9 cellular contexts compared by ENCODE assay signal in genomic region chr1:234911787-234912186, GRCh38.
DNase-seq lines count a peak whose midpoint lies in the region; ATAC-seq and TF ChIP-seq lines count a peak whose summit lies in the region.
"Had no signal": no experiment of that assay in that cellular context is flagged by ENCODE, and none has a peak within 500 bp of the region (broad histone marks: within the 10 kb centered on the region; RNA-seq: fewer than 3 reads in every experiment).

No MANE protein-coding gene starts in this region.

- H3K36me3 Mint-ChIP-seq in activated naive CD8-positive, alpha-beta T cell treated with anti-CD3 and anti-CD28 coated beads for 36 hours, result no peaks in the 10 kb centered on the region

- H3K9me3 Mint-ChIP-seq in activated naive CD8-positive, alpha-beta T cell treated with anti-CD3 and anti-CD28 coated beads for 36 hours, result no peaks in the 10 kb centered on the region

- H3K27me3 ChIP-seq in upper lobe of right lung, result no peaks in the 10 kb centered on the region

- intact Hi-C loops in upper lobe of right lung (cut with DNase I), result no loop called here

- peaks cover 21% of the 10 kb centered on the region for H3K4me1 Mint-ChIP-seq in activated naive CD8-positive, alpha-beta T cell treated with anti-CD3 and anti-CD28 coated beads for 36 hours

- no peak for TF ChIP-seq CTCF in upper lobe of right lung (IDR thresholded peaks at IDR 0.05)

- no peaks in the 10 kb centered on the region for H3K36me3 ChIP-seq in upper lobe of right lung

- H3K27ac ChIP-seq in upper lobe of right lung, result peak overlapping the region; percentile 66

- peaks cover 62% of the 10 kb centered on the region for H3K4me1 ChIP-seq in upper lobe of right lung

- ATAC-seq in upper lobe of right lung, result peak; percentile 43
- ATAC-seq in GM18861 (IDR thresholded peaks at IDR 0.05; ENCODE audit: unreplicated experiment), result no peak

- H3K9me3 ChIP-seq in upper lobe of right lung, result no peaks in the 10 kb centered on the region

- no peak overlapping the region for H3K4me3 Mint-ChIP-seq in activated naive CD8-positive, alpha-beta T cell treated with anti-CD3 and anti-CD28 coated beads for 36 hours

- H3K4me3 ChIP-seq in upper lobe of right lung, result no peak overlapping the region

- no peaks in the 10 kb centered on the region for H3K27me3 Mint-ChIP-seq in activated naive CD8-positive, alpha-beta T cell treated with anti-CD3 and anti-CD28 coated beads for 36 hours

- peak; percentile 50 for DNase-seq in activated T-cell treated with anti-CD3 and anti-CD28 coated beads, Interleukin-2, amount 50 U/mL, for 1 hour
- DNase-seq in activated T-cell treated with anti-CD3 and anti-CD28 coated beads for 4 hours (no peak), lung microvascular endothelial cell (ENCODE audit: low read depth in 2 of 2) (peak; percentile 39 to 74), upper lobe of right lung (peak; percentile 59), DMS 273 (lab: John Stamatoyannopoulos, UW; ENCODE audit: unreplicated experiment) (no peak), NCI-H1930 (lab: John Stamatoyannopoulos, UW) (no peak)
- DNase-seq in activated naive CD8-positive, alpha-beta T cell treated with anti-CD3 and anti-CD28 coated beads for 36 hours, result no peak
- DNase-seq: NCI-H748 treated with DMSO at 0.1 percent for 48 hours had no signal

- H3K27ac Mint-ChIP-seq in activated naive CD8-positive, alpha-beta T cell treated with anti-CD3 and anti-CD28 coated beads for 36 hours, result peak overlapping the region; percentile 46

Comparison
In these comparisons a context has a peak if more than half of its experiments do, and no peak if none do; other contexts are left out.
1. DNase-seq: peak in activated T-cell treated with anti-CD3 and anti-CD28 coated beads, Interleukin-2, amount 50 U/mL, for 1 hour (single experiment), lung microvascular endothelial cell (2 of 2) and upper lobe of right lung (single experiment); none in activated T-cell treated with anti-CD3 and anti-CD28 coated beads for 4 hours (single experiment), activated naive CD8-positive, alpha-beta T cell treated with anti-CD3 and anti-CD28 coated beads for 36 hours (single experiment), DMS 273 (single experiment) and NCI-H1930 (0 of 2).